ENCODE assay signal across 1 cellular context in genomic region chr19:2867025-2867991, GRCh38.
A peak's percentile ranks its signal among the peaks of the same experiment; 100 is the strongest.
TF ChIP-seq lines count a peak whose summit lies in the region.

ZNF556 (plus strand) TSS chr19:2867335; CDS start chr19:2867422, 87 bp downstream.

TF ChIP-seq in HepG2, 621 proteins besides CTCF, POLR2A, EP300 and RAD21 (continued from another document and continues in another):
- TF ChIP-seq ZNF460 (CRISPR knock-in tag; IDR thresholded peaks at IDR 0.05; ENCODE audit: borderline replicate concordance) (no peak), YEATS2 (CRISPR knock-in tag; IDR thresholded peaks at IDR 0.05; ENCODE audit: borderline replicate concordance) (0 out of 2 replicates have a peak, but pooled peaks have one; percentile 58), FOXO4 (CRISPR knock-in tag; conservative IDR thresholded peaks at IDR 0.05) (no peak), PRPF4 (IDR thresholded peaks at IDR 0.05; ENCODE audit: low read depth, low read length, poor library complexity, severe bottlenecking) (no peak), WIZ (CRISPR knock-in tag; IDR thresholded peaks at IDR 0.05) (no peak), ZNF224 (CRISPR knock-in tag; IDR thresholded peaks at IDR 0.05) (no peak), SP140L (CRISPR knock-in tag; IDR thresholded peaks at IDR 0.05; ENCODE audit: borderline replicate concordance) (no peak), NCOR1 (IDR thresholded peaks at IDR 0.05; ENCODE audit: borderline replicate concordance, low read length) (no peak; the same call in 1 of the 2 replicates), ZNF326 (CRISPR knock-in tag; IDR thresholded peaks at IDR 0.05; ENCODE audit: borderline replicate concordance) (no peak), ZNF264 (CRISPR knock-in tag; IDR thresholded peaks at IDR 0.05) (no peak), MIER3 (CRISPR knock-in tag; IDR thresholded peaks at IDR 0.05; ENCODE audit: borderline replicate concordance) (0 out of 2 replicates have a peak, but pooled peaks have one; percentile 36), ZNF362 (CRISPR knock-in tag; IDR thresholded peaks at IDR 0.05; ENCODE audit: borderline replicate concordance) (peak; percentile 58), ZNF263 (CRISPR knock-in tag; IDR thresholded peaks at IDR 0.05) (peak; percentile 98), BCL3 (CRISPR knock-in tag; IDR thresholded peaks at IDR 0.05) (0 out of 2 replicates have a peak, but pooled peaks have one; percentile 53), CHD2 (IDR thresholded peaks at IDR 0.05; ENCODE audit: low read depth, low read length) (peak; percentile 56), AFF4 (CRISPR knock-in tag; IDR thresholded peaks at IDR 0.05) (peak; percentile 89; the same call in 1 of the 2 replicates), DPF2 (CRISPR knock-in tag; IDR thresholded peaks at IDR 0.05; ENCODE audit: borderline replicate concordance, low read depth) (0 out of 2 replicates have a peak, but pooled peaks have one; percentile 14), ZNF572 (CRISPR knock-in tag; IDR thresholded peaks at IDR 0.05) (no peak), HIC2 (CRISPR knock-in tag; IDR thresholded peaks at IDR 0.05; ENCODE audit: low read depth) (no peak), SMAD9 (CRISPR knock-in tag; IDR thresholded peaks at IDR 0.05) (no peak), ZNF773 (CRISPR knock-in tag; IDR thresholded peaks at IDR 0.05; ENCODE audit: borderline replicate concordance) (no peak), MXI1 (IDR thresholded peaks at IDR 0.05; ENCODE audit: borderline replicate concordance, low read depth, low read length) (peak; percentile 93; the same call in 2 of the 3 replicates), ZSCAN29 (CRISPR knock-in tag; conservative IDR thresholded peaks at IDR 0.05) (peak; percentile 65; the same call in 1 of the 2 replicates), NR0B2 (CRISPR knock-in tag; IDR thresholded peaks at IDR 0.05) (peak; percentile 74), REL (CRISPR knock-in tag; conservative IDR thresholded peaks at IDR 0.05) (no peak), ZNF512 (CRISPR knock-in tag; IDR thresholded peaks at IDR 0.05) (no peak), ZNF225 (CRISPR knock-in tag; IDR thresholded peaks at IDR 0.05) (peak; percentile 53; the same call in 1 of the 2 replicates), CREB1 (IDR thresholded peaks at IDR 0.05) (peak; percentile 77), CREB1 (CRISPR knock-in tag; IDR thresholded peaks at IDR 0.05) (peak; percentile 76), TRIM22 (IDR thresholded peaks at IDR 0.05) (no peak), NR2C2 (CRISPR knock-in tag; IDR thresholded peaks at IDR 0.05; ENCODE audit: borderline replicate concordance) (no peak; the same call in 1 of the 2 replicates), ATF4 (CRISPR knock-in tag; IDR thresholded peaks at IDR 0.05) (no peak), RFXANK (CRISPR knock-in tag; IDR thresholded peaks at IDR 0.05) (peak; percentile 96), ZNF766 (CRISPR knock-in tag; IDR thresholded peaks at IDR 0.05; ENCODE audit: borderline replicate concordance) (no peak; the same call in 1 of the 2 replicates), ZNF746 (CRISPR knock-in tag; IDR thresholded peaks at IDR 0.05) (0 out of 2 replicates have a peak, but pooled peaks have one; percentile 57), TRAFD1 (CRISPR knock-in tag; IDR thresholded peaks at IDR 0.05; ENCODE audit: borderline replicate concordance) (no peak), ZBTB43 (CRISPR knock-in tag; conservative IDR thresholded peaks at IDR 0.05) (peak; percentile 49; the same call in 1 of the 2 replicates), ZNF292 (CRISPR knock-in tag; IDR thresholded peaks at IDR 0.05; ENCODE audit: borderline replicate concordance, low read depth) (no peak), PAF1 (CRISPR knock-in tag; IDR thresholded peaks at IDR 0.05) (no peak), ZNF530 (CRISPR knock-in tag; IDR thresholded peaks at IDR 0.05; ENCODE audit: low read depth) (0 out of 2 replicates have a peak, but pooled peaks have one; percentile 29), ZNF513 (CRISPR knock-in tag; conservative IDR thresholded peaks at IDR 0.05) (no peak)
